8 cellular contexts compared by ENCODE assay signal in genomic region chr12:49345840-49346658, GRCh38. TPM values are rescaled to one million over a fixed set of nuclear protein-coding genes. Genes with fewer than 3 reads are reported as not detected.
DNase-seq lines count a peak whose midpoint lies in the region; ATAC-seq and TF ChIP-seq lines count a peak whose summit lies in the region.

No MANE protein-coding gene starts in this region.

- H3K27me3 Mint-ChIP-seq in glutamatergic neuron (ENCODE audit: unreplicated experiment), result peaks cover 13% of the 10 kb centered on the region

- H3K4me3 Mint-ChIP-seq in glutamatergic neuron (ENCODE audit: unreplicated experiment), result peak overlapping the region; percentile 88

- no peaks in the 10 kb centered on the region for H3K36me3 Mint-ChIP-seq in glutamatergic neuron (ENCODE audit: unreplicated experiment)

- H3K27ac Mint-ChIP-seq in glutamatergic neuron (ENCODE audit: unreplicated experiment), result peak overlapping the region; percentile 66

- H3K9me2 ChIP-seq in PC-3 (replicated peaks; ENCODE audit: low read length), result no peaks in the 10 kb centered on the region

- TF ChIP-seq CTCF in PC-3 (conservative IDR thresholded peaks at IDR 0.05; ENCODE audit: low read depth, low read length) (no peak), glutamatergic neuron (IDR thresholded peaks at IDR 0.05; ENCODE audit: partially characterized antibody, unreplicated experiment) (no peak)

- intact Hi-C loops in PC-3 (cut with micrococcal nuclease), result no loop called here

- H4K20me1 ChIP-seq in PC-3 (ENCODE audit: low read length), result no peaks in the 10 kb centered on the region

- CTCF ChIA-PET in PC-3 (lab: Charles Lee), result interaction anchor here (0.5 to 3.2 kb wide), 6 partner anchors 13 to 192 kb away, joined by 3 to 16 read pairs (median 4); partner anchors contain the start of gene TROAP

- peaks cover 18% of the 10 kb centered on the region for H3K4me1 Mint-ChIP-seq in glutamatergic neuron (ENCODE audit: low read depth, unreplicated experiment)

- no TSS peak for BruUV-seq in PC-3 (replicated peaks; lab: Mats Ljungman, UMichigan)

- H3K27me3 ChIP-seq in PC-3 (ENCODE audit: low read length), result peaks cover 21% of the 10 kb centered on the region
- peaks cover 38% of the 10 kb centered on the region for H3K27me3 ChIP-seq in skeletal muscle satellite cell (ENCODE audit: control insufficient read depth, insufficient read depth, low read length)

- DNase-seq in NCI-H2227 (lab: John Stamatoyannopoulos, UW; ENCODE audit: unreplicated experiment) (peak; percentile 25), NCI-H2227 treated with DMSO at 0.1 percent for 48 hours (lab: John Stamatoyannopoulos, UW) (no peak), PC-3 (no peak), glutamatergic neuron (peak; percentile 45), kidney tubule cell (ENCODE audit: low spot score) (no peak), NCI-H774 (lab: John Stamatoyannopoulos, UW) (no peak), activated gamma-delta T cell treated with Interleukin-2 at 50 U/mL for 16 hours (no peak)

- H3K79me2 ChIP-seq in PC-3 (ENCODE audit: low read length), result peaks cover 7% of the 10 kb centered on the region; the same call in 1 of the 2 replicates

- ATAC-seq in PC-3, result no peak

- POLR2A ChIA-PET in PC-3 (lab: Charles Lee; ENCODE audit: unreplicated experiment), result interaction anchor here (0.6 kb wide), 1 partner anchor 69 kb away, joined by 10 read pairs; no protein-coding TSS in a partner anchor

- peak overlapping the region; percentile 87 for H3K4me2 ChIP-seq in PC-3 (ENCODE audit: low read length)
- peak overlapping the region; percentile 94 for H3K4me2 ChIP-seq in skeletal muscle satellite cell (ENCODE audit: low read length)

- H3K36me3 ChIP-seq in PC-3 (ENCODE audit: low read depth, low read length) (no peaks in the 10 kb centered on the region), skeletal muscle satellite cell (ENCODE audit: insufficient read depth, low read length) (peaks cover under 1% of the 10 kb centered on the region)

- peak overlapping the region; percentile 81 for H2AFZ ChIP-seq in PC-3 (ENCODE audit: low read length)

- H3K9ac ChIP-seq in PC-3 (ENCODE audit: low read length) (no peak overlapping the region), skeletal muscle satellite cell (ENCODE audit: low read depth, low read length) (peak overlapping the region; percentile 46)

- H3K27ac ChIP-seq in PC-3 (ENCODE audit: low read length), result no peak overlapping the region

- no peaks in the 10 kb centered on the region for H3F3A ChIP-seq in PC-3 (ENCODE audit: low read length, unreplicated experiment)

- H3K9me3 Mint-ChIP-seq in glutamatergic neuron (ENCODE audit: unreplicated experiment), result peaks cover 6% of the 10 kb centered on the region

- no peaks in the 10 kb centered on the region for H3K9me3 ChIP-seq in PC-3 (ENCODE audit: low read length)
- no peaks in the 10 kb centered on the region for H3K9me3 ChIP-seq in skeletal muscle satellite cell (replicated peaks; ENCODE audit: low read length)

- peaks cover 38% of the 10 kb centered on the region for H3K4me1 ChIP-seq in PC-3 (ENCODE audit: insufficient read depth, low read length)
- H3K4me1 ChIP-seq in skeletal muscle satellite cell (ENCODE audit: control insufficient read depth, insufficient read depth, low read length), result peaks cover 49% of the 10 kb centered on the region

- peak overlapping the region; percentile 70 for H3K4me3 ChIP-seq in PC-3 (ENCODE audit: low read length)
- peak overlapping the region; percentile 67 for H3K4me3 ChIP-seq in skeletal muscle satellite cell (ENCODE audit: low read length)

RNA-seq across cellular contexts. Expression of gene DNAJC22, which starts 0.6 kb away (rescaled TPM):
- total RNA-seq in PC-3 (2014; rRNA removed) (12.9 and 16.8 TPM in 2 replicates), glutamatergic neuron (ENCODE audit: unreplicated experiment) (4.5 TPM)
- total RNA-seq in skeletal muscle satellite cell (2012; rRNA removed), result 0.25 and 0.66 TPM in 2 replicates

RNA-seq across cellular contexts. Expression of gene C1QL4, which starts 9.1 kb away (rescaled TPM):
- total RNA-seq in PC-3 (2014; rRNA removed) (5.3 and 6.9 TPM in 2 replicates), glutamatergic neuron (ENCODE audit: unreplicated experiment) (4.8 TPM)
- 0.22 TPM in 1 of 2 replicates, not detected in the other for total RNA-seq in skeletal muscle satellite cell (2012; rRNA removed)

RNA-seq across cellular contexts. Expression of gene SPATS2, which starts 21.2 kb away (rescaled TPM):
- total RNA-seq in PC-3 (2014; rRNA removed) (27.0 and 29.0 TPM in 2 replicates), glutamatergic neuron (ENCODE audit: unreplicated experiment) (43.9 TPM)
- 15.7 and 21.3 TPM in 2 replicates for total RNA-seq in skeletal muscle satellite cell (2012; rRNA removed)

RNA-seq across cellular contexts. Expression of gene TROAP, which starts 23.0 kb away (rescaled TPM):
- 99.2 and 103 TPM in 2 replicates for total RNA-seq in PC-3 (2014; rRNA removed)
- total RNA-seq in glutamatergic neuron (ENCODE audit: unreplicated experiment), result 11.7 TPM
- 7.0 and 7.6 TPM in 2 replicates for total RNA-seq in skeletal muscle satellite cell (2012; rRNA removed)

RNA-seq across cellular contexts. Expression of gene PRPH, which starts 51.1 kb away (rescaled TPM):
- total RNA-seq in PC-3 (2014; rRNA removed) (0.15 TPM in 1 of 2 replicates, not detected in the other), glutamatergic neuron (ENCODE audit: unreplicated experiment) (2,189 TPM)
- total RNA-seq in skeletal muscle satellite cell (2012; rRNA removed), result under 0.01 and 0.22 TPM in 2 replicates

Comparison
In these comparisons a context has a peak if more than half of its experiments do, and no peak if none do; other contexts are left out.
1. DNase-seq: peak in NCI-H2227 (single experiment) and glutamatergic neuron (single experiment); none in NCI-H2227 treated with DMSO at 0.1 percent for 48 hours (single experiment), PC-3 (single experiment), kidney tubule cell (single experiment), NCI-H774 (single experiment) and activated gamma-delta T cell treated with Interleukin-2 at 50 U/mL for 16 hours (single experiment).